Comparison of ENCODE assay signal across 27 cellular contexts in the genomic region with DNA sequence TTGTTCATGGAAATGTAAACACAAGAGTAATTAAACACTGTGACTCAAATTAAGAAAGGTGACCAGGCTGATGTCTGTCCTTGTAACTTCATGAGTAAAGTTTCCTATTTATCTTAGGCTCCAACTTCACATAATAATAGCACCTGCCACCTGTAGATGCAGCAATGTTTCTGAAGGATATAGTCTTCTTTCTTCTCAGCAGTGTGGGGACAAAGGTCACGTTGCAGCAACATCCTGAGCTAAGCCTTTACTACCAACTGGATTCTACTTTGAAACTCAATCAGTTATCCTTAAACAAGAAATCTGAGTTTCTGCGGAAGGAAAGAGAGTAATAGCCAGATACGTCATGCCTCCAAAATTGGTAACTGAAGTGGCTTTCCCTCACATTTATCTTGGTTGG.
"Had no signal": no experiment of that assay in that cellular context is flagged by ENCODE, and none has a peak within 500 bp of the region (broad histone marks: within the 10 kb centered on the region; RNA-seq: fewer than 3 reads in every experiment).

No MANE protein-coding gene starts in this region.

- H3K27me3 ChIP-seq: neural progenitor cell, ovary, right atrium auricular region, right lobe of liver, sigmoid colon, suprapubic skin, testis, tibial artery, transverse colon, upper lobe of right lung, uterus had no signal

- H3K36me3 ChIP-seq: neural progenitor cell, ovary, right atrium auricular region, right lobe of liver, sigmoid colon, suprapubic skin, tibial artery, transverse colon, upper lobe of right lung, uterus had no signal

- DNase-seq: naive thymus-derived CD4-positive, alpha-beta T cell; natural killer cell; occipital lobe; ovary; posterior cingulate gyrus; psoas muscle; retina; right lobe of liver; sigmoid colon; stimulated activated CD4-positive, alpha-beta T cell treated with anti-CD3 and anti-CD28 coated beads, Interleukin-15, amount 100 ng/mL, for 24 hours; stimulated activated CD4-positive, alpha-beta T cell treated with anti-CD3 and anti-CD28 coated beads, Interleukin-2, amount 100 ng/mL, for 24 hours; stimulated activated CD4-positive, alpha-beta T cell treated with anti-CD3 and anti-CD28 coated beads, Interleukin-2, amount 100 ng/mL, for 48 hours; stimulated activated CD4-positive, alpha-beta T cell treated with anti-CD3 and anti-CD28 coated beads, Interleukin-4, amount 100 ng/mL, for 24 hours; stimulated activated naive B cell treated with anti-CD40 and anti-IgM and Interleukin-4, amounts not matched to agents 10 μg/mL and 1 μg/mL and 100 μg/mL, for 72 hours; stimulated activated naive CD4-positive, alpha-beta T cell treated with Interleukin-2 at 50 U/mL for 16 hours; stimulated activated naive CD8-positive, alpha-beta T cell treated with anti-CD3 and anti-CD28 coated beads, Interleukin-15, amount 100 ng/mL, for 72 hours; substantia nigra; testis; tibial artery; transverse colon; upper lobe of right lung; uterus had no signal

- ATAC-seq: naive thymus-derived CD4-positive, alpha-beta T cell; natural killer cell; psoas muscle; stimulated activated effector memory CD8-positive, alpha-beta T cell treated with anti-CD3 and anti-CD28 coated beads, Interleukin-12 subunit alpha, Interleukin-12 subunit beta, amount 100 ng/mL, for 72 hours; stimulated activated naive B cell treated with anti-CD40 and anti-IgM and Interleukin-4, amounts not matched to agents 10 μg/mL and 1 μg/mL and 100 μg/mL, for 72 hours; stimulated activated naive CD8-positive, alpha-beta T cell treated with anti-CD3 and anti-CD28 coated beads, Interleukin-15, amount 100 ng/mL, for 72 hours; upper lobe of right lung had no signal

- H3K4me1 ChIP-seq: parathyroid adenoma, right lobe of liver, testis, uterus had no signal

- H3K79me2 ChIP-seq: parathyroid adenoma had no signal

- H3K9me3 ChIP-seq: ovary, psoas muscle, right atrium auricular region, right lobe of liver, sigmoid colon, suprapubic skin, testis, tibial artery, transverse colon, upper lobe of right lung, uterus had no signal

- H2AFZ ChIP-seq: neural progenitor cell, parathyroid adenoma had no signal

- H3K27ac ChIP-seq: neural progenitor cell, ovary, parathyroid adenoma, psoas muscle, right atrium auricular region, right lobe of liver, sigmoid colon, suprapubic skin, testis, transverse colon, upper lobe of right lung, uterus had no signal

- H3K9ac ChIP-seq: neural progenitor cell, parathyroid adenoma had no signal

- H3K4me2 ChIP-seq: neural progenitor cell had no signal

- H3K4me3 ChIP-seq: neural progenitor cell, ovary, psoas muscle, right atrium auricular region, right lobe of liver, sigmoid colon, suprapubic skin, testis, tibial artery, transverse colon, upper lobe of right lung, uterus had no signal
